In genomic region chr17:68200689-68201424, GRCh38 we compare ENCODE assay signal across 1 cellular context.
TF ChIP-seq lines count a peak whose summit lies in the region.

No MANE protein-coding gene starts in this region.

TF ChIP-seq in HepG2, 621 proteins besides CTCF, POLR2A, EP300 and RAD21 (continued from another document and continues in another):
- TF ChIP-seq PRDM10 (CRISPR knock-in tag; IDR thresholded peaks at IDR 0.05; ENCODE audit: low read depth): 0 out of 2 replicates have a peak, but pooled peaks have one; percentile 58
- 0 out of 2 replicates have a peak, but pooled peaks have one; percentile 64 for TF ChIP-seq RNF2 (conservative IDR thresholded peaks at IDR 0.05; ENCODE audit: low read depth)
- no peak for TF ChIP-seq JUNB (CRISPR knock-in tag; IDR thresholded peaks at IDR 0.05; ENCODE audit: borderline replicate concordance)
- no peak for TF ChIP-seq PREB (CRISPR knock-in tag; IDR thresholded peaks at IDR 0.05)
- TF ChIP-seq CENPT (CRISPR knock-in tag; IDR thresholded peaks at IDR 0.05; ENCODE audit: low read depth): no peak
- TF ChIP-seq MXD3 (CRISPR knock-in tag; IDR thresholded peaks at IDR 0.05): 0 out of 2 replicates have a peak, but pooled peaks have one; percentile 18
- TF ChIP-seq MAFG (CRISPR knock-in tag; IDR thresholded peaks at IDR 0.05): no peak
- peak; percentile 86 for TF ChIP-seq HIC2 (CRISPR knock-in tag; IDR thresholded peaks at IDR 0.05; ENCODE audit: low read depth)
- no peak for TF ChIP-seq CREM (IDR thresholded peaks at IDR 0.05)
- no peak for TF ChIP-seq CREM (CRISPR knock-in tag; IDR thresholded peaks at IDR 0.05)
- no peak for TF ChIP-seq HDAC6 (IDR thresholded peaks at IDR 0.05; ENCODE audit: low read depth, low read length)
- TF ChIP-seq ZNF160 (CRISPR knock-in tag; IDR thresholded peaks at IDR 0.05): no peak; the same call in 1 of the 2 replicates
- TF ChIP-seq ZNF460 (CRISPR knock-in tag; IDR thresholded peaks at IDR 0.05; ENCODE audit: borderline replicate concordance): no peak
- TF ChIP-seq SETDB1 (CRISPR knock-in tag; IDR thresholded peaks at IDR 0.05; ENCODE audit: borderline replicate concordance): no peak
- TF ChIP-seq PLSCR1 (CRISPR knock-in tag; IDR thresholded peaks at IDR 0.05; ENCODE audit: borderline replicate concordance): no peak
- no peak for TF ChIP-seq STAT6 (CRISPR knock-in tag; IDR thresholded peaks at IDR 0.05; ENCODE audit: borderline replicate concordance)
- no peak for TF ChIP-seq ZKSCAN5 (CRISPR knock-in tag; IDR thresholded peaks at IDR 0.05)
- TF ChIP-seq SP1 (IDR thresholded peaks at IDR 0.05): no peak
- TF ChIP-seq SP1 (CRISPR knock-in tag; IDR thresholded peaks at IDR 0.05): no peak; the same call in 1 of the 2 replicates
- TF ChIP-seq ZNF343 (CRISPR knock-in tag; IDR thresholded peaks at IDR 0.05): peak; percentile 87
- peak; percentile 39; the same call in 1 of the 2 replicates for TF ChIP-seq MIXL1 (CRISPR knock-in tag; IDR thresholded peaks at IDR 0.05)
- peak; percentile 68; the same call in 1 of the 2 replicates for TF ChIP-seq GATAD1 (CRISPR knock-in tag; IDR thresholded peaks at IDR 0.05)
- no peak for TF ChIP-seq MTA3 (CRISPR knock-in tag; IDR thresholded peaks at IDR 0.05)
- TF ChIP-seq TOPORS (CRISPR knock-in tag; IDR thresholded peaks at IDR 0.05): no peak
- TF ChIP-seq TAF15 (IDR thresholded peaks at IDR 0.05; ENCODE audit: low read depth, low read length, poor library complexity, severe bottlenecking): peak; percentile 75
- TF ChIP-seq ZNF792 (CRISPR knock-in tag; IDR thresholded peaks at IDR 0.05): peak; percentile 75
- no peak for TF ChIP-seq KLF15 (CRISPR knock-in tag; IDR thresholded peaks at IDR 0.05; ENCODE audit: borderline replicate concordance)
- no peak for TF ChIP-seq JDP2 (CRISPR knock-in tag; IDR thresholded peaks at IDR 0.05; ENCODE audit: borderline replicate concordance)
- TF ChIP-seq FOXO1 (CRISPR knock-in tag; IDR thresholded peaks at IDR 0.05): 0 out of 2 replicates have a peak, but pooled peaks have one; percentile 24
- TF ChIP-seq ADNP (CRISPR knock-in tag; IDR thresholded peaks at IDR 0.05): no peak
- TF ChIP-seq HNF4G (IDR thresholded peaks at IDR 0.05; ENCODE audit: borderline replicate concordance, low read depth, low read length): no peak
- no peak; the same call in 1 of the 2 replicates for TF ChIP-seq HNF4G (CRISPR knock-in tag; IDR thresholded peaks at IDR 0.05; ENCODE audit: borderline replicate concordance, low read depth)
- no peak for TF ChIP-seq TCF7L2 (IDR thresholded peaks at IDR 0.05; ENCODE audit: low read depth, low read length)
- TF ChIP-seq ZNF616 (CRISPR knock-in tag; IDR thresholded peaks at IDR 0.05; ENCODE audit: low read depth): 0 out of 2 replicates have a peak, but pooled peaks have one; percentile 50
- no peak for TF ChIP-seq ZNF660 (CRISPR knock-in tag; IDR thresholded peaks at IDR 0.05; ENCODE audit: borderline replicate concordance, low read depth)
- TF ChIP-seq ARID2 (CRISPR knock-in tag; IDR thresholded peaks at IDR 0.05; ENCODE audit: borderline replicate concordance): 0 out of 2 replicates have a peak, but pooled peaks have one; percentile 53
- TF ChIP-seq IKZF5 (CRISPR knock-in tag; IDR thresholded peaks at IDR 0.05): peak; percentile 45; the same call in 1 of the 2 replicates
- TF ChIP-seq PHF8 (CRISPR knock-in tag; IDR thresholded peaks at IDR 0.05): peak; percentile 36; the same call in 1 of the 2 replicates
- peak; percentile 69; the same call in 1 of the 2 replicates for TF ChIP-seq HOXA9 (CRISPR knock-in tag; IDR thresholded peaks at IDR 0.05; ENCODE audit: borderline replicate concordance)
- no peak for TF ChIP-seq ZBTB49 (CRISPR knock-in tag; IDR thresholded peaks at IDR 0.05; ENCODE audit: borderline replicate concordance)
- no peak for TF ChIP-seq ZNF749 (CRISPR knock-in tag; IDR thresholded peaks at IDR 0.05; ENCODE audit: borderline replicate concordance)
- no peak for TF ChIP-seq FOXK2 (IDR thresholded peaks at IDR 0.05)
- TF ChIP-seq SOX5 (CRISPR knock-in tag; IDR thresholded peaks at IDR 0.05; ENCODE audit: borderline replicate concordance): peak; percentile 42; the same call in 1 of the 2 replicates
- TF ChIP-seq RFX3 (CRISPR knock-in tag; IDR thresholded peaks at IDR 0.05): no peak
- peak; percentile 70; the same call in 1 of the 2 replicates for TF ChIP-seq ZFP36L1 (CRISPR knock-in tag; IDR thresholded peaks at IDR 0.05)
- TF ChIP-seq SKI (IDR thresholded peaks at IDR 0.05; ENCODE audit: partially characterized antibody): no peak
- no peak for TF ChIP-seq NPAS2 (CRISPR knock-in tag; IDR thresholded peaks at IDR 0.05; ENCODE audit: borderline replicate concordance)
- TF ChIP-seq PRDM15 (CRISPR knock-in tag; IDR thresholded peaks at IDR 0.05): no peak
- TF ChIP-seq XRCC5 (optimal IDR thresholded peaks at IDR 0.05; ENCODE audit: low read length): peak; percentile 90
- no peak; the same call in 1 of the 2 replicates for TF ChIP-seq ZNF430 (CRISPR knock-in tag; IDR thresholded peaks at IDR 0.05)
- TF ChIP-seq AKAP8 (CRISPR knock-in tag; IDR thresholded peaks at IDR 0.05): no peak
